In genomic region chr1:173297798-173298391, GRCh38 we compare ENCODE assay signal across 11 cellular contexts.
DNase-seq lines count a peak whose midpoint lies in the region; ATAC-seq and TF ChIP-seq lines count a peak whose summit lies in the region.
"Had no signal": no experiment of that assay in that cellular context is flagged by ENCODE, and none has a peak within 500 bp of the region (broad histone marks: within the 10 kb centered on the region; RNA-seq: fewer than 3 reads in every experiment).

No MANE protein-coding gene starts in this region.

- H3K23ac ChIP-seq in trophoblast cell (ENCODE audit: low read length): no peak overlapping the region

- no CpG with 5 or more reads among the region's 4 CpGs for WGBS in trophoblast cell (ENCODE audit: extremely low coverage, insufficient coverage, insufficient read length)

- no peak overlapping the region for H3K4me2 ChIP-seq in trophoblast cell (ENCODE audit: low read length)

- no peak overlapping the region for H3K9ac ChIP-seq in trophoblast cell (ENCODE audit: low read length)

- no peak overlapping the region for H4K91ac ChIP-seq in trophoblast cell (ENCODE audit: low read depth, low read length)

- H3K4ac ChIP-seq in trophoblast cell (ENCODE audit: low read depth, low read length): no peak overlapping the region

- H3K79me1 ChIP-seq in trophoblast cell (ENCODE audit: low read length): no peaks in the 10 kb centered on the region

- H2AFZ ChIP-seq in trophoblast cell (ENCODE audit: insufficient read depth, low read length, poor library complexity): no peak overlapping the region

- H3K27ac ChIP-seq in trophoblast cell (ENCODE audit: low read depth, low read length): no peak overlapping the region
- H3K27ac ChIP-seq: spleen had no signal

- DNase-seq in GM12864 (ENCODE audit: low read depth) (peak; percentile 70), endothelial cell (ENCODE audit: low spot score) (no peak), hepatic stellate cell (ENCODE audit: low spot score) (no peak), DMS53 (lab: John Stamatoyannopoulos, UW) (no peak), trophoblast cell (no peak)
- peak; percentile 67 for DNase-seq in activated naive CD8-positive, alpha-beta T cell treated with anti-CD3 and anti-CD28 coated beads for 36 hours
- DNase-seq: islet precursor cell, Kasumi-1, spleen had no signal

- no peak overlapping the region for H2BK12ac ChIP-seq in trophoblast cell (ENCODE audit: low read length)

- no peaks in the 10 kb centered on the region for H3K36me3 ChIP-seq in trophoblast cell (ENCODE audit: control insufficient read depth in 1 of 2, insufficient read depth in 2 of 2, low read length in 2 of 2)
- H3K36me3 ChIP-seq: spleen had no signal

- H3K4me3 ChIP-seq in GM12864 (ENCODE audit: low read depth, low read length) (no peak overlapping the region), trophoblast cell (ENCODE audit: low read depth, low read length) (no peak overlapping the region)
- H3K4me3 ChIP-seq: spleen had no signal

- H3K27me3 Mint-ChIP-seq in activated naive CD8-positive, alpha-beta T cell treated with anti-CD3 and anti-CD28 coated beads for 36 hours: no peaks in the 10 kb centered on the region
- H3K27me3 Mint-ChIP-seq in endothelial cell (ENCODE audit: unreplicated experiment): peaks cover 1% of the 10 kb centered on the region

- no peak overlapping the region for H2BK120ac ChIP-seq in trophoblast cell (ENCODE audit: insufficient read depth, low read length, poor library complexity)

- H3K4me3 Mint-ChIP-seq in activated naive CD8-positive, alpha-beta T cell treated with anti-CD3 and anti-CD28 coated beads for 36 hours: no peak overlapping the region
- no peak overlapping the region for H3K4me3 Mint-ChIP-seq in endothelial cell (ENCODE audit: unreplicated experiment)

- H3K9me3 Mint-ChIP-seq in activated naive CD8-positive, alpha-beta T cell treated with anti-CD3 and anti-CD28 coated beads for 36 hours: peaks cover 6% of the 10 kb centered on the region
- H3K9me3 Mint-ChIP-seq in endothelial cell (ENCODE audit: unreplicated experiment): no peaks in the 10 kb centered on the region

- no peaks in the 10 kb centered on the region for H3K79me2 ChIP-seq in trophoblast cell (ENCODE audit: control insufficient read depth, insufficient read depth, low read length, poor library complexity)

- TF ChIP-seq CTCF in GM12864 (IDR thresholded peaks at IDR 0.05; ENCODE audit: low read depth, low read length, missing control alignments) (no peak), endothelial cell (IDR thresholded peaks at IDR 0.05; ENCODE audit: unreplicated experiment) (no peak)

- H3K4me1 Mint-ChIP-seq in activated naive CD8-positive, alpha-beta T cell treated with anti-CD3 and anti-CD28 coated beads for 36 hours: peaks cover 61% of the 10 kb centered on the region
- peaks cover 32% of the 10 kb centered on the region for H3K4me1 Mint-ChIP-seq in endothelial cell (ENCODE audit: unreplicated experiment)

- H3K36me3 Mint-ChIP-seq in activated naive CD8-positive, alpha-beta T cell treated with anti-CD3 and anti-CD28 coated beads for 36 hours: peaks cover 13% of the 10 kb centered on the region
- no peaks in the 10 kb centered on the region for H3K36me3 Mint-ChIP-seq in endothelial cell (ENCODE audit: low read depth, unreplicated experiment)

- no peak overlapping the region for H4K8ac ChIP-seq in trophoblast cell (ENCODE audit: low read depth, low read length)

- peak overlapping the region; percentile 63 for H3K27ac Mint-ChIP-seq in activated naive CD8-positive, alpha-beta T cell treated with anti-CD3 and anti-CD28 coated beads for 36 hours
- no peak overlapping the region for H3K27ac Mint-ChIP-seq in endothelial cell (ENCODE audit: unreplicated experiment)

- H2AK5ac ChIP-seq in trophoblast cell (ENCODE audit: low read length): no peak overlapping the region

- H3K27me3 ChIP-seq in trophoblast cell (ENCODE audit: insufficient read depth, low read length): no peaks in the 10 kb centered on the region
- H3K27me3 ChIP-seq: spleen had no signal

- ATAC-seq in GM19372 (IDR thresholded peaks at IDR 0.05; ENCODE audit: low read depth, unreplicated experiment): peak; percentile 89
- peak; percentile 64 for ATAC-seq in HG03060 (IDR thresholded peaks at IDR 0.05; ENCODE audit: low read depth, unreplicated experiment)

- H4K12ac ChIP-seq in trophoblast cell (ENCODE audit: low read depth, low read length): no peak overlapping the region

- H2BK5ac ChIP-seq in trophoblast cell (ENCODE audit: low read depth, low read length, poor library complexity): no peak overlapping the region

- no peaks in the 10 kb centered on the region for H3K9me3 ChIP-seq in trophoblast cell (ENCODE audit: insufficient read depth, low read depth, low read length)
- H3K9me3 ChIP-seq: spleen had no signal

- H3K4me1 ChIP-seq in trophoblast cell (ENCODE audit: control insufficient read depth in 1 of 2, insufficient read depth in 2 of 2, low read length in 2 of 2): no peaks in the 10 kb centered on the region

- H3K18ac ChIP-seq in trophoblast cell (ENCODE audit: low read length): no peak overlapping the region

- H3K14ac ChIP-seq in trophoblast cell (ENCODE audit: low read length): no peak overlapping the region

Comparison
In these comparisons a context has a peak if more than half of its experiments do, and no peak if none do; other contexts are left out.
1. DNase-seq: peak in GM12864 (single experiment) and activated naive CD8-positive, alpha-beta T cell treated with anti-CD3 and anti-CD28 coated beads for 36 hours (single experiment); none in endothelial cell (single experiment), hepatic stellate cell (single experiment), DMS53 (single experiment) and trophoblast cell (0 of 2).